In the genomic region with DNA sequence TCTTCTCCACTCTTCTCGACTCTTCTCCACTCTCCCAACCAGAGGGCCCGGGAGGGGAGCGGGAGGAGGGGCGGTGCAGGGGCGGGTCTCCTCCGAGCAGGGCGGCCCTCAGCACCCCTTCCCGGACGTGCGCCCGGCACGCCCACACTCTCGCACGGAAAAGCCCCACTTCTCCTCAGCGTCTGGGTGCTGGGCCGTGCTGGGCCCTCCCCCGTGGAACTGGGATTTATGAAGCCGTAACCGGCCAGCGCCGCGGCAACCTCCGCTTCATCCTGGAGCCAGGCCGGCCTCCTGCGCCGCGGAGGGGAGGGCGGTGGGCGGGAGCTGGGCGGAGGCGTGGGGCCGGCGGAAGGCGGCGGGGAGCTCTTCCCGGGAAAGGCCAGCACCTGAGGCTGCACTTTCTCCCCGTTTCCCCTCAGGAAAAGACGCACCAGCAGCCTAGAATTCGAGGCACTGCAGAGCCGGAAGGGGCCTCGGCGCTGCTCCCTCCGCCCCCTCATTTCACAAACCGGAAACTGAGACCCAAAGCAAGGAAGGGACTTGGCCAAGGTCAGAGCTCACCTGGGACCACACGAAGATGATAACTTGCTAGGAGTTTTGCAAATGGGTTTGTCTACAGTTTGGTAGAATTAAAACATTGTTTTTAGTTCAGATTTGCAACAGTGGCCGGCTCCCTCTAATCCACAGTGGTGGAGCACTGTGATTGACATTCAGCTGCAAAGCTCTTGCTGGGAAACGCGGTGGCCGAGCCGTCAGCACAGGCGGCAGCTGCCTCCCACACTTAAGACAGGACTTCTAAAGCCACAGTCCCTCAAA, we compare ENCODE assay signal across 8 cellular contexts.
DNase-seq lines count a peak whose midpoint lies in the region; ATAC-seq and TF ChIP-seq lines count a peak whose summit lies in the region.

No MANE protein-coding gene starts in this region.

- H3K9me3 ChIP-seq in MM.1S (replicated peaks; ENCODE audit: insufficient read depth, low read length), result no peaks in the 10 kb centered on the region

- peaks cover 4% of the 10 kb centered on the region for H3K27me3 Mint-ChIP-seq in memory B cell

- no peaks in the 10 kb centered on the region for H3F3A ChIP-seq in MM.1S (ENCODE audit: insufficient read depth, low read length)

- no peaks in the 10 kb centered on the region for H3K79me2 ChIP-seq in MM.1S (ENCODE audit: low read length)

- peaks cover 18% of the 10 kb centered on the region for H3K4me1 Mint-ChIP-seq in memory B cell

- H3K27me3 ChIP-seq in MM.1S (replicated peaks; ENCODE audit: insufficient read depth, low read length), result no peaks in the 10 kb centered on the region

- peak overlapping the region; percentile 29 for H3K4me2 ChIP-seq in MM.1S (ENCODE audit: low read depth, low read length)

- H2AFZ ChIP-seq in MM.1S (ENCODE audit: low read length), result peak overlapping the region; percentile 30; the same call in 1 of the 2 replicates

- H3K9ac ChIP-seq in MM.1S (ENCODE audit: low read length), result no peak overlapping the region

- H3K27ac ChIP-seq in MM.1S (ENCODE audit: low read length), result no peak overlapping the region

- H3K9me3 Mint-ChIP-seq in memory B cell, result no peaks in the 10 kb centered on the region

- DNase-seq in DMS79 treated with DMSO at 0.1 percent for 48 hours (lab: John Stamatoyannopoulos, UW) (peak; percentile 78), MM.1S (no peak), memory B cell (ENCODE audit: low spot score in 2 of 2) (peak in 1 of 2 donors; percentile 11), erythroblast (lab: John Stamatoyannopoulos, UW) (no peak)
- DNase-seq in activated CD4-positive, alpha-beta T cell treated with anti-CD3 and anti-CD28 coated beads, Interleukin-2, amount 50 U/mL, for 1 hour, result peak; percentile 42
- peak; percentile 45 for DNase-seq in effector CD4-positive, alpha-beta T cell
- DNase-seq in stimulated activated CD8-positive, alpha-beta memory T cell treated with anti-CD3 and anti-CD28 coated beads, Interleukin-7, amount 100 ng/mL, for 1 hour (ENCODE audit: low read depth in 2 of 2), result peak; percentile 27 to 46

- H3K36me3 Mint-ChIP-seq in memory B cell, result no peaks in the 10 kb centered on the region

- H4K20me1 ChIP-seq in MM.1S (ENCODE audit: insufficient read depth, low read length), result no peaks in the 10 kb centered on the region

- peak overlapping the region; percentile 67 for H3K27ac Mint-ChIP-seq in memory B cell

- peak overlapping the region; percentile 35 for H3K4me3 ChIP-seq in MM.1S (ENCODE audit: low read length)

- no peaks in the 10 kb centered on the region for H3K36me3 ChIP-seq in MM.1S (replicated peaks; ENCODE audit: insufficient read depth, low read length)

- H3K9me2 ChIP-seq in MM.1S (replicated peaks; ENCODE audit: insufficient read depth, low read length), result no peaks in the 10 kb centered on the region

- peak; percentile 59 for ATAC-seq in GM21825 (IDR thresholded peaks at IDR 0.05; ENCODE audit: unreplicated experiment)
- peak; percentile 73 for ATAC-seq in memory B cell (ENCODE audit: low read depth)

- TF ChIP-seq POLR2A in erythroblast (IDR thresholded peaks at IDR 0.05; ENCODE audit: low read length), result no peak

- peak overlapping the region; percentile 92 for H3K4me3 Mint-ChIP-seq in memory B cell

- no peaks in the 10 kb centered on the region for H3K4me1 ChIP-seq in MM.1S (ENCODE audit: low read length)

- no peak for TF ChIP-seq CTCF in MM.1S (IDR thresholded peaks at IDR 0.05; ENCODE audit: low read length)

Comparison
In these comparisons a context has a peak if more than half of its experiments do, and no peak if none do; other contexts are left out.
1. DNase-seq: peak in DMS79 treated with DMSO at 0.1 percent for 48 hours (single experiment), activated CD4-positive, alpha-beta T cell treated with anti-CD3 and anti-CD28 coated beads, Interleukin-2, amount 50 U/mL, for 1 hour (single experiment), effector CD4-positive, alpha-beta T cell (single experiment) and stimulated activated CD8-positive, alpha-beta memory T cell treated with anti-CD3 and anti-CD28 coated beads, Interleukin-7, amount 100 ng/mL, for 1 hour (2 of 2); none in MM.1S (single experiment) and erythroblast (0 of 2).